In genomic region chr6:167115054-167115453, GRCh38 we compare ENCODE assay signal across 19 cellular contexts. TPM values are rescaled to one million over a fixed set of nuclear protein-coding genes. Genes with fewer than 3 reads are reported as not detected.
A peak's percentile ranks its signal among the peaks of the same experiment; 100 is the strongest.
DNase-seq lines count a peak whose midpoint lies in the region; ATAC-seq and TF ChIP-seq lines count a peak whose summit lies in the region.
"Had no signal": no experiment of that assay in that cellular context is flagged by ENCODE, and none has a peak within 500 bp of the region (broad histone marks: within the 10 kb centered on the region; RNA-seq: fewer than 3 reads in every experiment).

No MANE protein-coding gene starts in this region.

- H3K9me3 ChIP-seq in SU-DHL-6 (ENCODE audit: insufficient read depth, low read length) (no peaks in the 10 kb centered on the region), neural progenitor cell (ENCODE audit: low read depth) (no peaks in the 10 kb centered on the region)

- peaks cover 34% of the 10 kb centered on the region for H3K4me1 Mint-ChIP-seq in activated CD8-positive, alpha-beta T cell treated with anti-CD3 and anti-CD28 coated beads for 36 hours (ENCODE audit: low read depth)
- H3K4me1 Mint-ChIP-seq in activated CD8-positive, alpha-beta T cell treated with anti-CD3 and anti-CD28 coated beads, Interleukin-2, amount 10 ng/mL, durations not matched to agents 7 days and 5 days (ENCODE audit: low read depth): peaks cover 33% of the 10 kb centered on the region
- H3K4me1 Mint-ChIP-seq in neural progenitor cell: peaks cover 22% of the 10 kb centered on the region

- H2AFZ ChIP-seq in SU-DHL-6 (ENCODE audit: low read depth, low read length, severe bottlenecking): no peak overlapping the region
- no peak overlapping the region for H2AFZ ChIP-seq in neural progenitor cell (replicated peaks)

- TF ChIP-seq CTCF in activated CD8-positive, alpha-beta T cell treated with anti-CD3 and anti-CD28 coated beads for 36 hours (IDR thresholded peaks at IDR 0.05): no peak
- TF ChIP-seq CTCF in GM12873 (IDR thresholded peaks at IDR 0.05; ENCODE audit: insufficient read depth, low read depth, low read length, missing control alignments): peak; percentile 53
- peak; percentile 57 for TF ChIP-seq CTCF in SU-DHL-6 (IDR thresholded peaks at IDR 0.05; ENCODE audit: insufficient read depth, low read length, poor library complexity, severe bottlenecking)
- TF ChIP-seq CTCF in neural progenitor cell (IDR thresholded peaks at IDR 0.05): peak; percentile 38

- 0 out of 2 replicates have a peak overlapping the region, but pooled peaks have one; percentile 4 for H3K9ac ChIP-seq in SU-DHL-6 (ENCODE audit: low read length)
- H3K9ac ChIP-seq in neural progenitor cell: no peak overlapping the region

- H3K27ac ChIP-seq in SU-DHL-6 (ENCODE audit: low read depth, low read length) (peak overlapping the region; percentile 91), neural progenitor cell (no peak overlapping the region)

- no peaks in the 10 kb centered on the region for H3K36me3 Mint-ChIP-seq in activated CD8-positive, alpha-beta T cell treated with anti-CD3 and anti-CD28 coated beads for 36 hours (ENCODE audit: low read depth)
- H3K36me3 Mint-ChIP-seq in activated CD8-positive, alpha-beta T cell treated with anti-CD3 and anti-CD28 coated beads, Interleukin-2, amount 10 ng/mL, durations not matched to agents 7 days and 5 days (ENCODE audit: low read depth): no peaks in the 10 kb centered on the region
- no peaks in the 10 kb centered on the region for H3K36me3 Mint-ChIP-seq in neural progenitor cell
- H3K36me3 Mint-ChIP-seq: activated naive CD8-positive, alpha-beta T cell treated with anti-CD3 and anti-CD28 coated beads, Interleukin-2, amount 10 ng/mL, durations not matched to agents 7 days and 5 days had no signal

- H3K27ac Mint-ChIP-seq in activated CD8-positive, alpha-beta T cell treated with anti-CD3 and anti-CD28 coated beads for 36 hours: peak overlapping the region; percentile 51
- H3K27ac Mint-ChIP-seq in activated CD8-positive, alpha-beta T cell treated with anti-CD3 and anti-CD28 coated beads, Interleukin-2, amount 10 ng/mL, durations not matched to agents 7 days and 5 days: no peak overlapping the region
- H3K27ac Mint-ChIP-seq in neural progenitor cell: no peak overlapping the region
- H3K27ac Mint-ChIP-seq: activated naive CD8-positive, alpha-beta T cell treated with anti-CD3 and anti-CD28 coated beads, Interleukin-2, amount 10 ng/mL, durations not matched to agents 7 days and 5 days had no signal

- CTCF ChIA-PET in activated CD8-positive, alpha-beta T cell treated with anti-CD3 and anti-CD28 coated beads for 36 hours (lab: Charles Lee): no interaction called here
- CTCF ChIA-PET in activated CD8-positive, alpha-beta T cell treated with anti-CD3 and anti-CD28 coated beads, Interleukin-2, amount 10 ng/mL, durations not matched to agents 7 days and 5 days (lab: Charles Lee): no interaction called here

- peak overlapping the region; percentile 79 for H3K4me2 ChIP-seq in SU-DHL-6 (ENCODE audit: low read depth, low read length, poor library complexity, severe bottlenecking)
- no peak overlapping the region for H3K4me2 ChIP-seq in neural progenitor cell

- peaks cover under 1% of the 10 kb centered on the region for H3K27me3 Mint-ChIP-seq in activated CD8-positive, alpha-beta T cell treated with anti-CD3 and anti-CD28 coated beads for 36 hours
- H3K27me3 Mint-ChIP-seq in activated CD8-positive, alpha-beta T cell treated with anti-CD3 and anti-CD28 coated beads, Interleukin-2, amount 10 ng/mL, durations not matched to agents 7 days and 5 days (ENCODE audit: low read depth): peaks cover 12% of the 10 kb centered on the region
- H3K27me3 Mint-ChIP-seq in neural progenitor cell (ENCODE audit: insufficient read depth, low read depth): peaks cover 7% of the 10 kb centered on the region

- H3K4me3 ChIP-seq in SU-DHL-6 (ENCODE audit: insufficient read depth, low read length, poor library complexity, severe bottlenecking) (no peak overlapping the region), neural progenitor cell (no peak overlapping the region)

- H3K79me2 ChIP-seq in SU-DHL-6 (ENCODE audit: insufficient read depth, low read length) (no peaks in the 10 kb centered on the region), neural progenitor cell (ENCODE audit: low read depth) (no peaks in the 10 kb centered on the region)

- intact Hi-C loops in activated CD8-positive, alpha-beta T cell treated with anti-CD3 and anti-CD28 coated beads for 36 hours (cut with micrococcal nuclease): no loop called here

- no peaks in the 10 kb centered on the region for H3K9me3 Mint-ChIP-seq in activated CD8-positive, alpha-beta T cell treated with anti-CD3 and anti-CD28 coated beads for 36 hours
- H3K9me3 Mint-ChIP-seq in activated CD8-positive, alpha-beta T cell treated with anti-CD3 and anti-CD28 coated beads, Interleukin-2, amount 10 ng/mL, durations not matched to agents 7 days and 5 days (ENCODE audit: insufficient read depth): no peaks in the 10 kb centered on the region
- H3K9me3 Mint-ChIP-seq in neural progenitor cell: no peaks in the 10 kb centered on the region
- H3K9me3 Mint-ChIP-seq: activated naive CD8-positive, alpha-beta T cell treated with anti-CD3 and anti-CD28 coated beads, Interleukin-2, amount 10 ng/mL, durations not matched to agents 7 days and 5 days had no signal

- H3K4me1 ChIP-seq in neural progenitor cell: peaks cover 4% of the 10 kb centered on the region

- DNase-seq in activated CD8-positive, alpha-beta T cell treated with anti-CD3 and anti-CD28 coated beads for 36 hours: no peak
- no peak for DNase-seq in activated CD8-positive, alpha-beta T cell treated with anti-CD3 and anti-CD28 coated beads, Interleukin-2, amount 10 ng/mL, durations not matched to agents 7 days and 5 days
- no peak for DNase-seq in neural progenitor cell (ENCODE audit: low spot score)
- no peak for DNase-seq in OCI-M2 (lab: John Stamatoyannopoulos, UW; ENCODE audit: unreplicated experiment)
- DNase-seq: activated naive CD8-positive, alpha-beta T cell treated with anti-CD3 and anti-CD28 coated beads, Interleukin-2, amount 10 ng/mL, durations not matched to agents 7 days and 5 days; Calu3; HCEC 1CT; KG1; NCI-H1436 treated with DMSO at 0.1 percent for 48 hours; NCI-H446 treated with DMSO at 0.1 percent for 48 hours; PC-3 had no signal

- no peaks in the 10 kb centered on the region for H3K9me2 ChIP-seq in SU-DHL-6 (replicated peaks; ENCODE audit: insufficient read depth, low read length)

- ATAC-seq in activated CD8-positive, alpha-beta T cell treated with anti-CD3 and anti-CD28 coated beads for 36 hours: no peak
- ATAC-seq in activated CD8-positive, alpha-beta T cell treated with anti-CD3 and anti-CD28 coated beads, Interleukin-2, amount 10 ng/mL, durations not matched to agents 7 days and 5 days: no peak
- no peak for ATAC-seq in HG03354 (IDR thresholded peaks at IDR 0.05; ENCODE audit: poor library complexity, severe bottlenecking, unreplicated experiment)
- ATAC-seq in HG03108 (IDR thresholded peaks at IDR 0.05; ENCODE audit: unreplicated experiment): no peak
- ATAC-seq: PC-3 had no signal

- POLR2A ChIA-PET in activated CD8-positive, alpha-beta T cell treated with anti-CD3 and anti-CD28 coated beads for 36 hours (lab: Charles Lee): no interaction called here
- POLR2A ChIA-PET in activated CD8-positive, alpha-beta T cell treated with anti-CD3 and anti-CD28 coated beads, Interleukin-2, amount 10 ng/mL, durations not matched to agents 7 days and 5 days (lab: Charles Lee): no interaction called here

- H3F3A ChIP-seq in SU-DHL-6 (ENCODE audit: insufficient read depth) (peaks cover 31% of the 10 kb centered on the region), neural progenitor cell (ENCODE audit: low read depth) (no peaks in the 10 kb centered on the region)

- no peaks in the 10 kb centered on the region for H3K27me3 ChIP-seq in SU-DHL-6 (ENCODE audit: low read length)
- H3K27me3 ChIP-seq in neural progenitor cell: no peaks in the 10 kb centered on the region

- no peak overlapping the region for H3K4me3 Mint-ChIP-seq in activated CD8-positive, alpha-beta T cell treated with anti-CD3 and anti-CD28 coated beads for 36 hours
- H3K4me3 Mint-ChIP-seq in activated CD8-positive, alpha-beta T cell treated with anti-CD3 and anti-CD28 coated beads, Interleukin-2, amount 10 ng/mL, durations not matched to agents 7 days and 5 days: no peak overlapping the region
- H3K4me3 Mint-ChIP-seq in neural progenitor cell: no peak overlapping the region
- H3K4me3 Mint-ChIP-seq: activated naive CD8-positive, alpha-beta T cell treated with anti-CD3 and anti-CD28 coated beads, Interleukin-2, amount 10 ng/mL, durations not matched to agents 7 days and 5 days had no signal

- H4K20me1 ChIP-seq in SU-DHL-6 (ENCODE audit: low read depth, low read length) (no peaks in the 10 kb centered on the region), neural progenitor cell (ENCODE audit: low read depth) (no peaks in the 10 kb centered on the region)

- no peaks in the 10 kb centered on the region for H3K36me3 ChIP-seq in SU-DHL-6 (ENCODE audit: low read length)
- H3K36me3 ChIP-seq in neural progenitor cell: no peaks in the 10 kb centered on the region

RNA-seq across cellular contexts. Expression of gene CCR6, which starts 7.8 kb away (rescaled TPM):
- under 1 TPM in 1 of 2 experiments, not detected in 1; 0.23 TPM for total RNA-seq in activated CD8-positive, alpha-beta T cell treated with anti-CD3 and anti-CD28 coated beads for 36 hours
- total RNA-seq in activated CD8-positive, alpha-beta T cell treated with anti-CD3 and anti-CD28 coated beads, Interleukin-2, amount 10 ng/mL, durations not matched to agents 7 days and 5 days: 1 to 10 TPM; 3.8 to 4.4 TPM
- not detected in 2 replicates for total RNA-seq in neural progenitor cell (ENCODE audit: low replicate concordance)
- total RNA-seq: Calu3, cardiac septum, PC-3, pulmonary artery endothelial cell, temporal lobe had no signal

RNA-seq across cellular contexts. Expression of gene GPR31, which starts 42.7 kb away (rescaled TPM):
- not detected for total RNA-seq in activated CD8-positive, alpha-beta T cell treated with anti-CD3 and anti-CD28 coated beads for 36 hours
- not detected for total RNA-seq in activated CD8-positive, alpha-beta T cell treated with anti-CD3 and anti-CD28 coated beads, Interleukin-2, amount 10 ng/mL, durations not matched to agents 7 days and 5 days
- total RNA-seq in neural progenitor cell (ENCODE audit: low replicate concordance): not detected in 2 replicates
- total RNA-seq: activated naive CD8-positive, alpha-beta T cell treated with anti-CD3 and anti-CD28 coated beads, Interleukin-2, amount 10 ng/mL, durations not matched to agents 7 days and 5 days; Calu3; cardiac septum; lower leg skin; PC-3; pulmonary artery endothelial cell; temporal lobe had no signal
